In the genomic region with DNA sequence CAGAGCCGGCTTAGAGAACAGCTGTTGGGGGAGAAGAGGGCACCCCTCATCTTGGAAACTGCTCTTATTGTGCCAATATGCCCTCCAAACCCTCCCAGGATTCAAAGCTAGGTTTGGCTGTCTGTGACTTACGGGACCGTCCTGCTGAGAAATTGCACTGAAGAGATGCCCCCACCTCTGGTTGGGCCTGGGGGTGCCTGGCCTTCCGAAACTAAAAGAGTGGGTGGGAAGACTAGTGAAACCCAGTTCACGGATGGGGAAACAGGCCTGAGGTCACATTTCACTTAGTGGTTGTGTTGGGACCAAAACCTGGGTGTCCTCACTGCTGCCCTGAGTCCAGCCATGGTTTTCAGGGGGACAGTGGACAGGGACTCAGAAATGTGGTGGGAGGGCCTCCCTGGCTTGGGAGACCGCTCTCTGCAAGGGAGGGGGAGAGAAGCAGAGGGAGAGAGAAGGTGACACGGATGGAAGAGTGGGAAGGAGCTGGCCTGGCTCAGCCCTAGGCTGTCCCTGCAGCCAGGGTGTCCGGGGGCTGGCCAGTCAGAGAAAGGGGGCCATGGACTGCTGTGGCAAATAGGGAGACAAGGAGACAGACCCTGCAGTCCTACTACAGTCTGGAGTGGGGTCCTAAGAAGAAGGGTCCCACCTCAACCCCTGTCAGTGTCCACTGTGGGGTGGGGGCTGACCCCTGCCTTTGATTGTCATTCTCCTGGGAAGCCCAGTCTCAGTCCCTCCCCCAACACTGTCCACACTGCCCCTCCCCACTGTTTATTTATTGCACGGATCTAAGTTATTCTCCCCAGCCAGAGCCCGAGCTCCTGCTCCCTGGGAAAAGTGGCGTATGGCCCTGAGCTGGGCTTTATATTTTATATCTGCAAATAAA, we compare ENCODE assay signal across 9 cellular contexts. TPM values are rescaled to one million over a fixed set of nuclear protein-coding genes. Genes with fewer than 3 reads are reported as not detected.
A peak's percentile ranks its signal among the peaks of the same experiment; 100 is the strongest.
DNase-seq lines count a peak whose midpoint lies in the region; ATAC-seq and TF ChIP-seq lines count a peak whose summit lies in the region.
"Had no signal": no experiment of that assay in that cellular context is flagged by ENCODE, and none has a peak within 500 bp of the region (broad histone marks: within the 10 kb centered on the region; RNA-seq: fewer than 3 reads in every experiment).

No MANE protein-coding gene starts in this region.

- H3K9me3 ChIP-seq in CD4-positive, alpha-beta T cell (ENCODE audit: control insufficient read depth, low read length): no peaks in the 10 kb centered on the region
- H3K9me3 ChIP-seq in HUES48 (ENCODE audit: control insufficient read depth, insufficient read depth, low read length) (no peaks in the 10 kb centered on the region), parathyroid adenoma (ENCODE audit: control insufficient read depth, low read length) (no peaks in the 10 kb centered on the region)

- POLR2A ChIA-PET in CD4-positive, alpha-beta T cell (lab: Charles Lee): interaction anchor here (1.0 to 1.6 kb wide), 5 partner anchors 11 to 33 kb away, joined by 4 to 24 read pairs (median 6); a partner anchor contains a TSS

- CTCF ChIA-PET in CD4-positive, alpha-beta T cell (lab: Charles Lee): interaction anchor here (1.4 kb wide), 1 partner anchor 163 kb away, joined by 3 read pairs; no protein-coding TSS in a partner anchor

- ATAC-seq in CD4-positive, alpha-beta T cell (ENCODE audit: poor library complexity): no peak
- ATAC-seq in effector memory CD8-positive, alpha-beta T cell (replicated peaks): no peak
- no peak for ATAC-seq in GM21528 (IDR thresholded peaks at IDR 0.05; ENCODE audit: low FRiP score, unreplicated experiment)

- no peaks in the 10 kb centered on the region for H3K9me3 Mint-ChIP-seq in CD4-positive, alpha-beta T cell
- H3K9me3 Mint-ChIP-seq in effector memory CD8-positive, alpha-beta T cell: no peaks in the 10 kb centered on the region

- H3K9ac ChIP-seq in HUES48 (ENCODE audit: low read depth, low read length) (no peak overlapping the region), parathyroid adenoma (no peak overlapping the region)

- H3K79me2 ChIP-seq in parathyroid adenoma: no peaks in the 10 kb centered on the region

- peaks cover 19% of the 10 kb centered on the region for H3K4me1 ChIP-seq in HUES48 (ENCODE audit: control insufficient read depth, insufficient read depth, low read length)
- H3K4me1 ChIP-seq in parathyroid adenoma: no peaks in the 10 kb centered on the region

- no peak for TF ChIP-seq CTCF in CD4-positive, alpha-beta T cell (IDR thresholded peaks at IDR 0.05)
- TF ChIP-seq CTCF in parathyroid adenoma (IDR thresholded peaks at IDR 0.05): no peak

- H3K4me3 ChIP-seq in HUES48 (ENCODE audit: low read depth, low read length) (peak overlapping the region; percentile 58; the same call in 1 of the 2 replicates), parathyroid adenoma (ENCODE audit: low read depth, low read length) (no peak overlapping the region)

- peak overlapping the region; percentile 47 for H3K4me2 ChIP-seq in parathyroid adenoma (ENCODE audit: low read length)

- no peak overlapping the region for H2AFZ ChIP-seq in parathyroid adenoma

- no peak for DNase-seq in CD4-positive, alpha-beta T cell
- DNase-seq in effector memory CD8-positive, alpha-beta T cell: no peak
- DNase-seq in NCI-H748 treated with DMSO at 0.1 percent for 48 hours (lab: John Stamatoyannopoulos, UW) (no peak), NCI-H1436 (lab: John Stamatoyannopoulos, UW) (no peak), dermis blood vessel endothelial cell (no peak)
- DNase-seq: NCI-H524 treated with DMSO at 0.1 percent for 48 hours had no signal

- H3K27ac Mint-ChIP-seq in CD4-positive, alpha-beta T cell: peak overlapping the region; percentile 55
- peak overlapping the region; percentile 59 to 95 for H3K27ac Mint-ChIP-seq in effector memory CD8-positive, alpha-beta T cell

- no peaks in the 10 kb centered on the region for H3K27me3 Mint-ChIP-seq in CD4-positive, alpha-beta T cell
- H3K27me3 Mint-ChIP-seq in effector memory CD8-positive, alpha-beta T cell: no peaks in the 10 kb centered on the region

- intact Hi-C loops in CD4-positive, alpha-beta T cell (cut with DNase I, micrococcal nuclease): loop anchor here in 1 of 2 experiments (5.0 to 10.0 kb wide), 2 partner anchors 33 to 101 kb away; a partner anchor contains a TSS

- no peaks in the 10 kb centered on the region for H3K27me3 ChIP-seq in CD4-positive, alpha-beta T cell (ENCODE audit: control insufficient read depth, insufficient read depth, low read length)
- H3K27me3 ChIP-seq in HUES48 (ENCODE audit: control insufficient read depth, insufficient read depth, low read length) (peaks cover 16% of the 10 kb centered on the region), parathyroid adenoma (ENCODE audit: control insufficient read depth, insufficient read depth, low read length) (no peaks in the 10 kb centered on the region)

- H3K27ac ChIP-seq in CD4-positive, alpha-beta T cell (ENCODE audit: low read depth, low read length): no peak overlapping the region
- no peak overlapping the region for H3K27ac ChIP-seq in HUES48 (ENCODE audit: low read depth, low read length)
- no peak overlapping the region for H3K27ac ChIP-seq in parathyroid adenoma

- H3K36me3 ChIP-seq in HUES48 (ENCODE audit: control insufficient read depth, insufficient read depth, low read length): no peaks in the 10 kb centered on the region
- H3K36me3 ChIP-seq in parathyroid adenoma (ENCODE audit: control insufficient read depth, insufficient read depth, low read length): no peaks in the 10 kb centered on the region

- H3K36me3 Mint-ChIP-seq in CD4-positive, alpha-beta T cell (ENCODE audit: low read depth): no peaks in the 10 kb centered on the region
- H3K36me3 Mint-ChIP-seq in effector memory CD8-positive, alpha-beta T cell (ENCODE audit: insufficient read depth): peaks cover 76% of the 10 kb centered on the region

- H3K4me3 Mint-ChIP-seq in CD4-positive, alpha-beta T cell: peak overlapping the region; percentile 25
- peak overlapping the region; percentile 52 to 75 for H3K4me3 Mint-ChIP-seq in effector memory CD8-positive, alpha-beta T cell

- H3K4me1 Mint-ChIP-seq in CD4-positive, alpha-beta T cell (ENCODE audit: low read depth): peaks cover 30% of the 10 kb centered on the region
- H3K4me1 Mint-ChIP-seq in effector memory CD8-positive, alpha-beta T cell (ENCODE audit: low read depth in 2 of 2): peaks cover 11 to 34% of the 10 kb centered on the region in 2 donors

RNA-seq across cellular contexts. Expression of a gene that starts 13.6 kb away (rescaled TPM):
- total RNA-seq in CD4-positive, alpha-beta T cell: 10 to 100 TPM; 25.6 to 27.3 TPM
- total RNA-seq in dermis blood vessel endothelial cell: 96.3 and 164 TPM in 2 replicates

RNA-seq across cellular contexts. Expression of a gene that starts 33.8 kb away (rescaled TPM):
- 10 to 100 TPM; 48.8 to 50.2 TPM for total RNA-seq in CD4-positive, alpha-beta T cell
- total RNA-seq in dermis blood vessel endothelial cell: 4.6 and 10.6 TPM in 2 replicates

RNA-seq across cellular contexts. Expression of a gene that starts 57.4 kb away (rescaled TPM):
- total RNA-seq in CD4-positive, alpha-beta T cell: 10 to 100 TPM; 49.3 to 50.1 TPM
- 36.2 and 49.4 TPM in 2 replicates for total RNA-seq in dermis blood vessel endothelial cell
